In genomic region chr16:85469929-85470590, GRCh38 we compare ENCODE assay signal across 16 cellular contexts.
DNase-seq lines count a peak whose midpoint lies in the region; FAIRE-seq and TF ChIP-seq lines count a peak whose summit lies in the region.
"Had no signal": no experiment of that assay in that cellular context is flagged by ENCODE, and none has a peak within 500 bp of the region (broad histone marks: within the 10 kb centered on the region; RNA-seq: fewer than 3 reads in every experiment).

No MANE protein-coding gene starts in this region.

- TF ChIP-seq POLR2A in H1 (IDR thresholded peaks at IDR 0.05; ENCODE audit: control extremely low read depth in 1 of 2, low read depth in 2 of 2, low read length in 2 of 2) (no peak), thyroid gland (IDR thresholded peaks at IDR 0.05) (no peak)

- H4K8ac ChIP-seq in H1 (ENCODE audit: extremely low read depth, insufficient read depth, low read length) (0 out of 2 replicates have a peak overlapping the region, but pooled peaks have one; percentile 6), mesendoderm (ENCODE audit: low read depth, low read length) (no peak overlapping the region)

- H3K23me2 ChIP-seq in H1 (ENCODE audit: low read depth, low read length): no peaks in the 10 kb centered on the region; the same call in 1 of the 2 replicates

- no peak for TF ChIP-seq RAD21 in H1 (IDR thresholded peaks at IDR 0.05 in 1 of 2, conservative IDR thresholded peaks at IDR 0.05 in 1 of 2; ENCODE audit: low read depth in 2 of 2, low read length in 2 of 2)

- POLR2A ChIA-PET in H1 (lab: Charles Lee; ENCODE audit: partially characterized antibody): interaction anchor here (0.6 to 2.5 kb wide), 3 partner anchors 8 to 142 kb away, joined by 3 to 8 read pairs (median 4); no protein-coding TSS in a partner anchor

- no peak overlapping the region for H2AFZ ChIP-seq in Loucy (ENCODE audit: low read length)
- no peak overlapping the region for H2AFZ ChIP-seq in H1 (ENCODE audit: low read length)
- H2AFZ ChIP-seq: GM23248 had no signal

- H3K79me2 ChIP-seq in Loucy (ENCODE audit: insufficient read depth, low read length) (peaks cover 53% of the 10 kb centered on the region; the same call in 1 of the 2 replicates), H1 (ENCODE audit: control insufficient read depth in 1 of 2, insufficient read depth in 2 of 2, low read length in 2 of 2) (no peaks in the 10 kb centered on the region), mesendoderm (ENCODE audit: control insufficient read depth, insufficient read depth, low read length) (no peaks in the 10 kb centered on the region)

- CTCF ChIA-PET in H1 (lab: Charles Lee; ENCODE audit: partially characterized antibody): interaction anchor here (0.8 to 15.1 kb wide), 19 partner anchors 11 to 195 kb away, joined by 3 to 277 read pairs (median 5); no protein-coding TSS in a partner anchor

- FAIRE-seq in H1 (lab: Jason Lieb, UNC): no peak
- FAIRE-seq: A549, GM12878, HepG2, HTR-8/SVneo had no signal

- intact Hi-C loops in thyroid gland (cut with DNase I): no loop called here

- no peak overlapping the region for H4K91ac ChIP-seq in H1 (replicated peaks; ENCODE audit: insufficient read length, low read length)

- H2BK120ac ChIP-seq in H1 (replicated peaks; ENCODE audit: low read depth, low read length): no peak overlapping the region
- H2BK120ac ChIP-seq in mesendoderm (ENCODE audit: low read depth, low read length): no peak overlapping the region

- H3K9me3 ChIP-seq in Loucy (ENCODE audit: insufficient read depth, low read depth, low read length): no peaks in the 10 kb centered on the region
- no peaks in the 10 kb centered on the region for H3K9me3 ChIP-seq in H1 (ENCODE audit: insufficient read depth in 2 of 2, low read depth in 1 of 2, low read length in 1 of 2)
- no peaks in the 10 kb centered on the region for H3K9me3 ChIP-seq in thyroid gland
- H3K9me3 ChIP-seq: A549, BE2C had no signal

- H2BK20ac ChIP-seq in H1 (ENCODE audit: low read length): no peak overlapping the region

- H3K9ac ChIP-seq in Loucy (ENCODE audit: low read depth, low read length, poor library complexity, severe bottlenecking): peak overlapping the region; percentile 54
- H3K9ac ChIP-seq in H1 (replicated peaks in 1 of 4; ENCODE audit: extremely low read depth in 1 of 4, low read depth in 3 of 4, low read length in 3 of 4): no peak overlapping the region
- no peak overlapping the region for H3K9ac ChIP-seq in mesendoderm (ENCODE audit: low read length)
- H3K9ac ChIP-seq: GM23248 had no signal

- 85% methylated on average over 18 of the region's 20 CpGs; no CpG with 5 or more reads in 1 of the 2 experiments for WGBS in H1 (ENCODE audit: extremely low coverage in 1 of 2, insufficient coverage in 1 of 2, insufficient read length in 1 of 2, insufficient replicate concordance in 2 of 2, low coverage in 1 of 2, low lambda C conversion rate in 2 of 2, missing lambda C conversion rate in 1 of 2), 2 experiments
- 86 to 93% methylated on average over 8 to 19 of the region's 20 CpGs for WGBS in thyroid gland, 2 donors
- WGBS in mesendoderm (ENCODE audit: extremely low coverage, insufficient coverage, low lambda C conversion rate): no CpG with 5 or more reads among the region's 20 CpGs

- TF ChIP-seq CTCF in Loucy (conservative IDR thresholded peaks at IDR 0.05; ENCODE audit: low read length): no peak
- TF ChIP-seq CTCF in H1 (IDR thresholded peaks at IDR 0.05; ENCODE audit: control extremely low read depth in 1 of 3, insufficient read depth in 1 of 3, low read depth in 1 of 3, low read length in 3 of 3): no peak
- TF ChIP-seq CTCF in thyroid gland (IDR thresholded peaks at IDR 0.05): no peak

- no peak overlapping the region for H3K27ac ChIP-seq in H1 (ENCODE audit: low read depth, low read length)
- peak overlapping the region; percentile 34 to 67 (median 47) for H3K27ac ChIP-seq in thyroid gland
- H3K27ac ChIP-seq in mesendoderm (ENCODE audit: low read depth, low read length): no peak overlapping the region
- H3K27ac ChIP-seq: A549, GM23248 had no signal

- H3K56ac ChIP-seq in H1 (replicated peaks; ENCODE audit: insufficient read length, low read depth, low read length): no peak overlapping the region
- H3K56ac ChIP-seq in mesendoderm (ENCODE audit: low read length): no peak overlapping the region

- no peaks in the 10 kb centered on the region for H3F3A ChIP-seq in Loucy (ENCODE audit: low read depth)

- H2BK15ac ChIP-seq in H1 (ENCODE audit: low read length) (no peak overlapping the region), mesendoderm (replicated peaks; ENCODE audit: low read depth) (no peak overlapping the region)

- H3K18ac ChIP-seq in H1 (ENCODE audit: extremely low read depth, low read length): 0 out of 2 replicates have a peak overlapping the region, but pooled peaks have one; percentile 38
- H3K18ac ChIP-seq in mesendoderm (ENCODE audit: low read length): no peak overlapping the region

- H2BK12ac ChIP-seq in H1 (ENCODE audit: low read depth, low read length): no peak overlapping the region

- DNase-seq in H7 (peak; percentile 71), H1 (ENCODE audit: low read depth in 1 of 2, low spot score in 2 of 2) (no peak), thyroid gland (no peak), SHP77 treated with DMSO at 0.1 percent for 48 hours (lab: John Stamatoyannopoulos, UW) (no peak), NCI-H2029 treated with DMSO at 0.1 percent for 48 hours (lab: John Stamatoyannopoulos, UW) (no peak), mesendoderm (no peak)
- DNase-seq: BE2C; CD8-positive, alpha-beta memory T cell; GM23248; H9; HFFc6 had no signal

- H3K23ac ChIP-seq in H1 (ENCODE audit: insufficient read length) (no peak overlapping the region), mesendoderm (ENCODE audit: low read length) (no peak overlapping the region)

- H3K4me2 ChIP-seq in Loucy (ENCODE audit: low read depth, low read length, poor library complexity, severe bottlenecking) (peak overlapping the region; percentile 53), H1 (ENCODE audit: insufficient read depth in 1 of 2, low read depth in 2 of 2, low read length in 2 of 2) (no peak overlapping the region), mesendoderm (ENCODE audit: low read length) (no peak overlapping the region)
- H3K4me2 ChIP-seq: A549 had no signal

- H4K20me1 ChIP-seq in Loucy (ENCODE audit: insufficient read depth, low read length, poor library complexity, severe bottlenecking): no peaks in the 10 kb centered on the region
- no peaks in the 10 kb centered on the region for H4K20me1 ChIP-seq in H1 (replicated peaks in 1 of 2; ENCODE audit: control insufficient read depth in 1 of 2, insufficient read depth in 2 of 2, low read length in 2 of 2)

- peaks cover 82% of the 10 kb centered on the region for H3K4me1 ChIP-seq in Loucy (ENCODE audit: insufficient read depth, low read length, poor library complexity, severe bottlenecking)
- H3K4me1 ChIP-seq in H1 (replicated peaks in 1 of 4; ENCODE audit: control insufficient read depth in 3 of 4, insufficient read depth in 4 of 4, low read length in 3 of 4): peaks cover 4 to 20% (median 11%) of the 10 kb centered on the region in 4 experiments
- H3K4me1 ChIP-seq in thyroid gland: peaks cover 37 to 62% of the 10 kb centered on the region in 2 donors
- H3K4me1 ChIP-seq in mesendoderm (ENCODE audit: control insufficient read depth, low read depth, low read length): peaks cover 6% of the 10 kb centered on the region

- H3K9me2 ChIP-seq in Loucy (replicated peaks; ENCODE audit: low read depth, low read length): no peaks in the 10 kb centered on the region

- no peaks in the 10 kb centered on the region for H3K36me3 ChIP-seq in H7 (replicated peaks; ENCODE audit: control insufficient read depth, insufficient read depth, low read length)
- H3K36me3 ChIP-seq in Loucy (ENCODE audit: insufficient read depth, low read length): no peaks in the 10 kb centered on the region
- no peaks in the 10 kb centered on the region for H3K36me3 ChIP-seq in H1 (ENCODE audit: control insufficient read depth in 2 of 4, insufficient read depth in 4 of 4, low read length in 3 of 4)
- H3K36me3 ChIP-seq in thyroid gland: no peaks in the 10 kb centered on the region
- no peaks in the 10 kb centered on the region for H3K36me3 ChIP-seq in mesendoderm (ENCODE audit: control insufficient read depth, insufficient read depth, low read length)

- H2AK5ac ChIP-seq in H1 (ENCODE audit: low read depth, low read length) (no peak overlapping the region), mesendoderm (ENCODE audit: low read length) (no peak overlapping the region)

- TF ChIP-seq EP300 in H1 (IDR thresholded peaks at IDR 0.05; ENCODE audit: borderline replicate concordance in 1 of 2, low read depth in 2 of 2, low read length in 2 of 2): no peak

- H3K79me1 ChIP-seq in H1 (ENCODE audit: low read depth, low read length): no peaks in the 10 kb centered on the region
- H3K79me1 ChIP-seq in mesendoderm (ENCODE audit: low read length): no peaks in the 10 kb centered on the region

- no peak overlapping the region for H4K5ac ChIP-seq in H1 (ENCODE audit: insufficient read length, low read depth, low read length)
- H4K5ac ChIP-seq in mesendoderm (ENCODE audit: low read length): no peak overlapping the region

- no peak overlapping the region for H2BK5ac ChIP-seq in H1 (ENCODE audit: low read depth, low read length)
- H2BK5ac ChIP-seq in mesendoderm (ENCODE audit: low read length): no peak overlapping the region

- H3K4ac ChIP-seq in H1 (replicated peaks; ENCODE audit: insufficient read length, low read depth, low read length): no peak overlapping the region
- no peak overlapping the region for H3K4ac ChIP-seq in mesendoderm (ENCODE audit: low read depth, low read length)

- H3K27me3 ChIP-seq in H7 (ENCODE audit: control insufficient read depth, insufficient read depth, low read length): no peaks in the 10 kb centered on the region
- no peaks in the 10 kb centered on the region for H3K27me3 ChIP-seq in Loucy (ENCODE audit: insufficient read depth, low read length, poor library complexity, severe bottlenecking)
- peaks cover 0 to 7% (median 0%) of the 10 kb centered on the region in 4 experiments; a peak in 3 of 7 replicates for H3K27me3 ChIP-seq in H1 (replicated peaks in 1 of 4; ENCODE audit: control insufficient read depth in 3 of 4, extremely low read depth in 1 of 4, insufficient read depth in 3 of 4, low read length in 3 of 4)
- no peaks in the 10 kb centered on the region for H3K27me3 ChIP-seq in thyroid gland
- H3K27me3 ChIP-seq in mesendoderm (ENCODE audit: insufficient read depth, low read length, poor library complexity): no peaks in the 10 kb centered on the region
- H3K27me3 ChIP-seq: BE2C had no signal

- H3K14ac ChIP-seq in H1 (ENCODE audit: insufficient read length): no peak overlapping the region

- H3K4me3 ChIP-seq in H7 (ENCODE audit: insufficient read depth, low read depth, low read length): no peak overlapping the region
- H3K4me3 ChIP-seq in Loucy (ENCODE audit: low read length, poor library complexity, severe bottlenecking): peak overlapping the region; percentile 4
- no peak overlapping the region for H3K4me3 ChIP-seq in H1 (ENCODE audit: extremely low read depth in 1 of 4, insufficient read depth in 2 of 4, low read depth in 3 of 4, low read length in 4 of 4)
- no peak overlapping the region for H3K4me3 ChIP-seq in thyroid gland (replicated peaks in 1 of 3)
- no peak overlapping the region for H3K4me3 ChIP-seq in mesendoderm (ENCODE audit: low read length)
- H3K4me3 ChIP-seq: A549, GM12878, GM23248 had no signal

TF ChIP-seq in H1, 55 proteins besides CTCF, POLR2A, EP300 and RAD21 (continues in another document):
- no peak for TF ChIP-seq SIN3A (conservative IDR thresholded peaks at IDR 0.05 in 1 of 2, IDR thresholded peaks at IDR 0.05 in 1 of 2; ENCODE audit: low read depth in 1 of 2, low read length in 2 of 2)

Comparison
In these comparisons a context has a peak if more than half of its experiments do, and no peak if none do; other contexts are left out.
1. H3K27ac ChIP-seq: peak in thyroid gland (3 of 3); none in H1 (single experiment) and mesendoderm (single experiment).